25 cellular contexts compared by ENCODE assay signal in genomic region chr2:59590802-59591201, GRCh38.
"Had no signal": no experiment of that assay in that cellular context is flagged by ENCODE, and none has a peak within 500 bp of the region (broad histone marks: within the 10 kb centered on the region; RNA-seq: fewer than 3 reads in every experiment).

No MANE protein-coding gene starts in this region.

- H3K79me2 ChIP-seq: hepatocyte had no signal

- H3K4me3 ChIP-seq: colonic mucosa, esophagus squamous epithelium, gastroesophageal sphincter, heart left ventricle, hepatocyte, left ventricle myocardium inferior, lung had no signal

- H3K4me2 ChIP-seq: hepatocyte had no signal

- H3K36me3 ChIP-seq: colonic mucosa, esophagus squamous epithelium, gastroesophageal sphincter, heart left ventricle, left ventricle myocardium inferior had no signal

- H3K27me3 ChIP-seq: colonic mucosa, esophagus squamous epithelium, foreskin keratinocyte, gastroesophageal sphincter, heart left ventricle, hepatocyte had no signal

- H2AFZ ChIP-seq: hepatocyte had no signal

- H3K9me3 ChIP-seq: colonic mucosa, esophagus squamous epithelium, gastroesophageal sphincter, heart left ventricle, left ventricle myocardium inferior had no signal

- DNase-seq: cerebellar nuclear complex; colonic mucosa; cortex of kidney; effector CD8-positive, alpha-beta T cell; effector memory CD8-positive, alpha-beta T cell; endodermal cell; erythroblast; esophagus squamous epithelium; foreskin keratinocyte; heart left ventricle; hypothalamus; immature natural killer cell; islet precursor cell; kidney; kidney glomerular epithelial cell; left ventricle myocardium inferior; mammary epithelial cell; mesendoderm; midbrain had no signal

- H3K4me1 ChIP-seq: colonic mucosa, esophagus squamous epithelium, foreskin keratinocyte, gastroesophageal sphincter, left ventricle myocardium inferior had no signal

- H3K27ac ChIP-seq: colonic mucosa, epithelial cell of prostate, esophagus squamous epithelium, foreskin keratinocyte, gastroesophageal sphincter, heart left ventricle, hepatocyte, left ventricle myocardium inferior had no signal

- ATAC-seq: effector memory CD8-positive, alpha-beta T cell; esophagus mucosa; foreskin keratinocyte; gastroesophageal sphincter; heart left ventricle; left lobe of liver had no signal
